In genomic region chr20:33866398-33867079, GRCh38 we compare ENCODE assay signal across 28 cellular contexts. TPM values are rescaled to one million over a fixed set of nuclear protein-coding genes. Genes with fewer than 3 reads are reported as not detected.
DNase-seq lines count a peak whose midpoint lies in the region; ATAC-seq lines count a peak whose summit lies in the region.
"Had no signal": no experiment of that assay in that cellular context is flagged by ENCODE, and none has a peak within 500 bp of the region (broad histone marks: within the 10 kb centered on the region; RNA-seq: fewer than 3 reads in every experiment).

No MANE protein-coding gene starts in this region.

- H3K4me1 Mint-ChIP-seq in T-cell = peaks cover 0 to 4% (median 2%) of the 10 kb centered on the region in 3 donors

- H3K79me2 ChIP-seq in GM23248 (ENCODE audit: insufficient read depth) = no peaks in the 10 kb centered on the region

- no peak overlapping the region for H3K14ac ChIP-seq in mesenchymal stem cell (ENCODE audit: low read length in 2 of 2)

- no peaks in the 10 kb centered on the region for H3K79me1 ChIP-seq in mesenchymal stem cell (replicated peaks; ENCODE audit: low read length, poor library complexity, severe bottlenecking)

- ATAC-seq in T-cell (replicated peaks in 1 of 4) (no peak), GM21723 (IDR thresholded peaks at IDR 0.05; ENCODE audit: unreplicated experiment) (no peak), HG02840 (IDR thresholded peaks at IDR 0.05; ENCODE audit: low FRiP score, unreplicated experiment) (no peak)
- ATAC-seq: left cardiac atrium; stimulated activated naive B cell treated with anti-CD40 and anti-IgM and Interleukin-4, amounts not matched to agents 10 μg/mL and 1 μg/mL and 100 μg/mL, for 72 hours; T-helper 17 cell; upper lobe of right lung had no signal

- H3F3A ChIP-seq in GM23248 (ENCODE audit: insufficient read depth) = no peaks in the 10 kb centered on the region

- in situ Hi-C loops in GM23248 (cut with MboI) = loop anchor here (10.0 kb wide), 1 partner anchor 208 kb away; no protein-coding TSS in a partner anchor

- H3K4me3 ChIP-seq in GM23248 = no peak overlapping the region
- no peak overlapping the region for H3K4me3 ChIP-seq in adipocyte (ENCODE audit: low read length)
- H3K4me3 ChIP-seq in mesenchymal stem cell (ENCODE audit: insufficient read depth in 1 of 2, low read depth in 1 of 2, low read length in 2 of 2) = no peak overlapping the region
- H3K4me3 ChIP-seq: BLaER1 treated with 17β-estradiol and CSF1 and Interleukin-3, amounts not matched to agents 10 nM and 100 nM; breast epithelium; ovary; SK-N-MC; upper lobe of right lung had no signal

- no peaks in the 10 kb centered on the region for H3K9me3 ChIP-seq in GM23248 (ENCODE audit: low read depth)
- no peaks in the 10 kb centered on the region for H3K9me3 ChIP-seq in adipocyte (ENCODE audit: control insufficient read depth, low read length)
- H3K9me3 ChIP-seq in mesenchymal stem cell (ENCODE audit: control insufficient read depth, low read length) = no peaks in the 10 kb centered on the region
- H3K9me3 ChIP-seq: BLaER1 treated with 17β-estradiol and CSF1 and Interleukin-3, amounts not matched to agents 10 nM and 100 nM; breast epithelium; ovary; upper lobe of right lung had no signal

- H3K27ac ChIP-seq in GM23248 = no peak overlapping the region
- H3K27ac ChIP-seq in mesenchymal stem cell (ENCODE audit: low read length, poor library complexity, severe bottlenecking) = no peak overlapping the region
- H3K27ac ChIP-seq: BLaER1 treated with 17β-estradiol and CSF1 and Interleukin-3, amounts not matched to agents 10 nM and 100 nM; breast epithelium; ovary; SK-N-MC; upper lobe of right lung had no signal

- H2AK5ac ChIP-seq in mesenchymal stem cell (ENCODE audit: low read length, severe bottlenecking) = no peak overlapping the region

- no peak overlapping the region for H4K8ac ChIP-seq in mesenchymal stem cell (ENCODE audit: low read length)

- no peak overlapping the region for H3K23ac ChIP-seq in mesenchymal stem cell (ENCODE audit: low read length in 2 of 2)

- H2BK15ac ChIP-seq in mesenchymal stem cell (ENCODE audit: low read depth, poor library complexity, severe bottlenecking) = no peak overlapping the region

- H3K27ac Mint-ChIP-seq in T-cell = no peak overlapping the region
- H3K27ac Mint-ChIP-seq: activated CD4-positive, alpha-beta memory T cell treated with anti-CD3 and anti-CD28 coated beads, Interleukin-2, amount 10 ng/mL, durations not matched to agents 7 days and 5 days; activated naive CD4-positive, alpha-beta T cell treated with anti-CD3 and anti-CD28 coated beads for 36 hours; activated T-helper 1 cell treated with anti-CD3 and anti-CD28 coated beads, Interleukin-12 subunit alpha, Interleukin-12 subunit beta, Interleukin-2, Interleukin-4 antibody, amounts not matched to agents 30 ng/mL and 10 ng/mL and 1 ng/mL, durations not matched to agents 14 hours and 24 hours and 36 hours; stimulated activated naive B cell treated with anti-CD40 and anti-IgM and Interleukin-4, amounts not matched to agents 10 μg/mL and 1 μg/mL and 100 μg/mL, for 72 hours; T-helper 17 cell had no signal

- CTCF ChIA-PET in T-cell (lab: Charles Lee) = no interaction called here

- H3K4me2 ChIP-seq in GM23248 (ENCODE audit: unreplicated experiment) (no peak overlapping the region), mesenchymal stem cell (ENCODE audit: low read length, poor library complexity, severe bottlenecking) (no peak overlapping the region)
- H3K4me2 ChIP-seq: BLaER1 treated with 17β-estradiol and CSF1 and Interleukin-3, amounts not matched to agents 10 nM and 100 nM had no signal

- H3K36me3 ChIP-seq in GM23248 (ENCODE audit: low read depth) = no peaks in the 10 kb centered on the region
- H3K36me3 ChIP-seq in adipocyte (ENCODE audit: control insufficient read depth, insufficient read depth, low read length, severe bottlenecking) = no peaks in the 10 kb centered on the region
- H3K36me3 ChIP-seq in mesenchymal stem cell (ENCODE audit: control insufficient read depth in 1 of 2, insufficient read depth in 2 of 2, low read depth in 1 of 2, low read length in 2 of 2) = no peaks in the 10 kb centered on the region
- H3K36me3 ChIP-seq: BLaER1 treated with 17β-estradiol and CSF1 and Interleukin-3, amounts not matched to agents 10 nM and 100 nM; breast epithelium; ovary; upper lobe of right lung had no signal

- H3K4me1 ChIP-seq in GM23248 (ENCODE audit: insufficient read depth) (no peaks in the 10 kb centered on the region), adipocyte (ENCODE audit: control insufficient read depth, insufficient read depth, low read length) (peaks cover 7% of the 10 kb centered on the region), mesenchymal stem cell (ENCODE audit: control insufficient read depth, insufficient read depth, low read depth, low read length) (peaks cover 9% of the 10 kb centered on the region)
- H3K4me1 ChIP-seq: breast epithelium had no signal

- DNase-seq in GM23248 (peak; percentile 31), NCI-H446 treated with DMSO at 0.1 percent for 48 hours (lab: John Stamatoyannopoulos, UW) (peak; percentile 34), adipocyte (ENCODE audit: low read depth) (peak; percentile 16), mesenchymal stem cell (peak; percentile 19), T-cell (no peak)
- DNase-seq in activated CD4-positive, CD25-positive, alpha-beta regulatory T cell (lab: John Stamatoyannopoulos, UW) = no peak
- DNase-seq: activated CD4-positive, alpha-beta memory T cell treated with anti-CD3 and anti-CD28 coated beads, Interleukin-2, amount 10 ng/mL, durations not matched to agents 7 days and 5 days; activated CD8-positive, alpha-beta memory T cell treated with anti-CD3 and anti-CD28 coated beads, Interleukin-2, amount 50 U/mL, for 48 hours; activated naive CD4-positive, alpha-beta T cell treated with anti-CD3 and anti-CD28 coated beads for 36 hours; COR-L47; DMS79; GF-D8; left cardiac atrium; mammary epithelial cell; NCI-H146; NCI-H510A treated with DMSO at 0.1 percent for 48 hours; NK-92 treated with Interleukin-12 subunit alpha and Interleukin-12 subunit beta, amount 100 ng/mL, for 24 hours; ovary; stimulated activated naive B cell treated with anti-CD40 and anti-IgM and Interleukin-4, amounts not matched to agents 10 μg/mL and 1 μg/mL and 100 μg/mL, for 72 hours; T-helper 17 cell; upper lobe of right lung had no signal

- no peak overlapping the region for H3K4ac ChIP-seq in mesenchymal stem cell (ENCODE audit: low read depth in 1 of 2, low read length in 2 of 2)

- no peak overlapping the region for H4K91ac ChIP-seq in mesenchymal stem cell (ENCODE audit: low read length)

- no peaks in the 10 kb centered on the region for H3K27me3 Mint-ChIP-seq in T-cell

- WGBS in GM23248 (ENCODE audit: low coverage in 1 of 2, low lambda C conversion rate in 2 of 2, missing lambda C conversion rate in 2 of 2), 2 experiments = 79 to 85% methylated on average over 10 of the region's 10 CpGs
- WGBS in mesenchymal stem cell = 93% methylated on average over 10 of the region's 10 CpGs

- no peaks in the 10 kb centered on the region for H3K9me2 ChIP-seq in GM23248 (ENCODE audit: insufficient read depth)

- H3K9ac ChIP-seq in GM23248 (no peak overlapping the region), adipocyte (ENCODE audit: low read length) (no peak overlapping the region), mesenchymal stem cell (ENCODE audit: low read length) (no peak overlapping the region)
- H3K9ac ChIP-seq: BLaER1 treated with 17β-estradiol and CSF1 and Interleukin-3, amounts not matched to agents 10 nM and 100 nM had no signal

- no peaks in the 10 kb centered on the region for H3K36me3 Mint-ChIP-seq in T-cell
- H3K36me3 Mint-ChIP-seq: stimulated activated naive B cell treated with anti-CD40 and anti-IgM and Interleukin-4, amounts not matched to agents 10 μg/mL and 1 μg/mL and 100 μg/mL, for 72 hours had no signal

- H4K20me1 ChIP-seq in GM23248 (ENCODE audit: insufficient read depth) = no peaks in the 10 kb centered on the region
- H4K20me1 ChIP-seq: BLaER1 treated with 17β-estradiol and CSF1 and Interleukin-3, amounts not matched to agents 10 nM and 100 nM had no signal

- no peaks in the 10 kb centered on the region for H3K27me3 ChIP-seq in GM23248 (replicated peaks; ENCODE audit: insufficient read depth)
- H3K27me3 ChIP-seq in adipocyte (replicated peaks; ENCODE audit: control insufficient read depth, insufficient read depth, low read length) = peaks cover 4% of the 10 kb centered on the region
- H3K27me3 ChIP-seq in mesenchymal stem cell (ENCODE audit: control insufficient read depth in 1 of 2, insufficient read depth in 1 of 2, low read length in 2 of 2) = peaks cover 15 to 23% of the 10 kb centered on the region in 2 experiments
- H3K27me3 ChIP-seq: BLaER1 treated with 17β-estradiol and CSF1 and Interleukin-3, amounts not matched to agents 10 nM and 100 nM; breast epithelium; ovary; upper lobe of right lung had no signal

- H2AFZ ChIP-seq in GM23248 = no peak overlapping the region
- H2AFZ ChIP-seq in mesenchymal stem cell (ENCODE audit: low read depth, low read length) = no peak overlapping the region

- H2BK120ac ChIP-seq in mesenchymal stem cell (ENCODE audit: low read depth, low read length) = no peak overlapping the region

- POLR2A ChIA-PET in T-cell (lab: Charles Lee) = no interaction called here

- H2BK12ac ChIP-seq in mesenchymal stem cell (ENCODE audit: low read length in 2 of 2) = no peak overlapping the region

- no peaks in the 10 kb centered on the region for H3K9me3 Mint-ChIP-seq in T-cell
- H3K9me3 Mint-ChIP-seq: activated CD4-positive, alpha-beta memory T cell treated with anti-CD3 and anti-CD28 coated beads, Interleukin-2, amount 10 ng/mL, durations not matched to agents 7 days and 5 days; activated naive CD4-positive, alpha-beta T cell treated with anti-CD3 and anti-CD28 coated beads for 36 hours; activated T-helper 1 cell treated with anti-CD3 and anti-CD28 coated beads, Interleukin-12 subunit alpha, Interleukin-12 subunit beta, Interleukin-2, Interleukin-4 antibody, amounts not matched to agents 30 ng/mL and 10 ng/mL and 1 ng/mL, durations not matched to agents 14 hours and 24 hours and 36 hours; nephron; stimulated activated naive B cell treated with anti-CD40 and anti-IgM and Interleukin-4, amounts not matched to agents 10 μg/mL and 1 μg/mL and 100 μg/mL, for 72 hours had no signal

- H3K4me3 Mint-ChIP-seq in T-cell = no peak overlapping the region
- H3K4me3 Mint-ChIP-seq: activated CD4-positive, alpha-beta memory T cell treated with anti-CD3 and anti-CD28 coated beads, Interleukin-2, amount 10 ng/mL, durations not matched to agents 7 days and 5 days; activated naive CD4-positive, alpha-beta T cell treated with anti-CD3 and anti-CD28 coated beads for 36 hours; activated T-helper 1 cell treated with anti-CD3 and anti-CD28 coated beads, Interleukin-12 subunit alpha, Interleukin-12 subunit beta, Interleukin-2, Interleukin-4 antibody, amounts not matched to agents 30 ng/mL and 10 ng/mL and 1 ng/mL, durations not matched to agents 14 hours and 24 hours and 36 hours; nephron; stimulated activated naive B cell treated with anti-CD40 and anti-IgM and Interleukin-4, amounts not matched to agents 10 μg/mL and 1 μg/mL and 100 μg/mL, for 72 hours; T-helper 17 cell had no signal

- no peak overlapping the region for H2BK5ac ChIP-seq in mesenchymal stem cell (ENCODE audit: low read depth, low read length, poor library complexity, severe bottlenecking)

- no peak overlapping the region for H3K18ac ChIP-seq in mesenchymal stem cell (ENCODE audit: low read depth in 1 of 2, low read length in 2 of 2)

RNA-seq across cellular contexts. Expression of gene CHMP4B, which starts 55.4 kb away (rescaled TPM):
- total RNA-seq in GM23248 (2014; rRNA removed; shearing (Covaris generic)) = 35.3 and 48.2 TPM in 2 replicates
- polyA plus RNA-seq in GM23248 (2016; fragmentation: Nextera tagmentation; extraction: Ambion mirVana) = 4.7 and 5.5 TPM in 2 replicates
- 93.8 TPM for polyA plus RNA-seq in mesenchymal stem cell (2013, experiment 1 of 2)
- polyA plus RNA-seq in mesenchymal stem cell (2013, experiment 2 of 2) = 92.8 TPM
- 10 to 100 TPM; 45.1 to 64.7 (median 60.8) TPM for total RNA-seq in T-cell

Comparison
In these comparisons a context has a peak if more than half of its experiments do, and no peak if none do; other contexts are left out.
1. DNase-seq: peak in GM23248 (single experiment), NCI-H446 treated with DMSO at 0.1 percent for 48 hours (single experiment), adipocyte (single experiment) and mesenchymal stem cell (single experiment); none in activated CD4-positive, CD25-positive, alpha-beta regulatory T cell (0 of 4) and T-cell (0 of 34).